ENCODE assay signal across 8 cellular contexts in genomic region chr1:26700711-26701110, GRCh38. TPM values are rescaled to one million over a fixed set of nuclear protein-coding genes. Genes with fewer than 3 reads are reported as not detected.
DNase-seq lines count a peak whose midpoint lies in the region; ATAC-seq and TF ChIP-seq lines count a peak whose summit lies in the region.

No MANE protein-coding gene starts in this region.

- DNase-seq in Karpas-422 (peak; percentile 63), brain microvascular endothelial cell (no peak), activated T-cell treated with anti-CD3 and anti-CD28 coated beads for 4 hours (no peak), G401 (ENCODE audit: low spot score) (no peak), sciatic nerve (ENCODE audit: low spot score) (no peak), immature natural killer cell (no peak)

- no peaks in the 10 kb centered on the region for H3K36me3 Mint-ChIP-seq in immature natural killer cell

- H3K27me3 ChIP-seq in DOHH2 (ENCODE audit: control insufficient read depth, low read length) (no peaks in the 10 kb centered on the region), Karpas-422 (ENCODE audit: low read length) (no peaks in the 10 kb centered on the region), brain microvascular endothelial cell (replicated peaks) (no peaks in the 10 kb centered on the region), neural cell (ENCODE audit: insufficient read depth, low read depth, low read length) (no peaks in the 10 kb centered on the region)

- H3K36me3 ChIP-seq in DOHH2 (ENCODE audit: control insufficient read depth, low read length) (peaks cover 87% of the 10 kb centered on the region), Karpas-422 (ENCODE audit: insufficient read depth, low read length) (peaks cover 26% of the 10 kb centered on the region; the same call in 1 of the 2 replicates), brain microvascular endothelial cell (replicated peaks) (no peaks in the 10 kb centered on the region), neural cell (ENCODE audit: insufficient read depth, low read length) (no peaks in the 10 kb centered on the region)

- H3K9ac ChIP-seq in Karpas-422 (ENCODE audit: low read length): peak overlapping the region; percentile 95
- H3K9ac ChIP-seq in neural cell (ENCODE audit: low read length): no peak overlapping the region

- H3K79me2 ChIP-seq in DOHH2 (ENCODE audit: control insufficient read depth, low read length): peaks cover 98% of the 10 kb centered on the region
- peaks cover 94% of the 10 kb centered on the region for H3K79me2 ChIP-seq in Karpas-422 (ENCODE audit: low read length)
- H3K79me2 ChIP-seq in neural cell (replicated peaks; ENCODE audit: insufficient read depth, low read length): peaks cover 92% of the 10 kb centered on the region

- TF ChIP-seq CTCF in DOHH2 (IDR thresholded peaks at IDR 0.05; ENCODE audit: low read depth, low read length, poor library complexity, severe bottlenecking): no peak
- no peak for TF ChIP-seq CTCF in brain microvascular endothelial cell (IDR thresholded peaks at IDR 0.05; ENCODE audit: low read depth, low read length, missing control alignments)
- no peak for TF ChIP-seq CTCF in neural cell (IDR thresholded peaks at IDR 0.05; ENCODE audit: poor library complexity, severe bottlenecking)

- H3K4me2 ChIP-seq in DOHH2 (ENCODE audit: low read length) (peak overlapping the region; percentile 87), Karpas-422 (ENCODE audit: low read depth, low read length, poor library complexity, severe bottlenecking) (peak overlapping the region; percentile 85), neural cell (ENCODE audit: low read length) (peak overlapping the region; percentile 89)

- peaks cover 0 to 17% of the 10 kb centered on the region in 2 donors for H3K4me1 Mint-ChIP-seq in immature natural killer cell

- TF ChIP-seq EP300 in neural cell (conservative IDR thresholded peaks at IDR 0.05; ENCODE audit: poor library complexity, severe bottlenecking): no peak

- no peak for ATAC-seq in sciatic nerve

- H3K9me2 ChIP-seq in DOHH2 (replicated peaks; ENCODE audit: control insufficient read depth, low read length) (no peaks in the 10 kb centered on the region), Karpas-422 (replicated peaks; ENCODE audit: insufficient read depth, low read length) (no peaks in the 10 kb centered on the region), neural cell (ENCODE audit: insufficient read depth, low read length) (no peaks in the 10 kb centered on the region)

- H3K9me3 ChIP-seq in DOHH2 (ENCODE audit: control insufficient read depth, insufficient read depth, low read length) (no peaks in the 10 kb centered on the region), Karpas-422 (ENCODE audit: low read length) (no peaks in the 10 kb centered on the region), neural cell (ENCODE audit: low read length) (no peaks in the 10 kb centered on the region)

- no peaks in the 10 kb centered on the region for H3K27me3 Mint-ChIP-seq in immature natural killer cell (ENCODE audit: low read depth in 3 of 3)

- no peak overlapping the region for H2AFZ ChIP-seq in Karpas-422 (ENCODE audit: low read length)
- H2AFZ ChIP-seq in neural cell (ENCODE audit: low read depth, low read length): no peak overlapping the region

- no peak overlapping the region for H3K27ac Mint-ChIP-seq in immature natural killer cell

- H4K20me1 ChIP-seq in DOHH2 (ENCODE audit: control insufficient read depth, insufficient read depth, low read depth, low read length) (peaks cover 53% of the 10 kb centered on the region), Karpas-422 (ENCODE audit: insufficient read depth, low read depth, low read length) (peaks cover 62% of the 10 kb centered on the region), neural cell (ENCODE audit: insufficient read depth) (peaks cover 74% of the 10 kb centered on the region)

- H3K27ac ChIP-seq in DOHH2 (ENCODE audit: low read depth, low read length) (no peak overlapping the region), Karpas-422 (ENCODE audit: low read length) (0 out of 2 replicates have a peak overlapping the region, but pooled peaks have one; percentile 56), brain microvascular endothelial cell (peak overlapping the region; percentile 55), neural cell (ENCODE audit: low read length) (no peak overlapping the region)

- in situ Hi-C loops in brain microvascular endothelial cell (cut with HindIII; ENCODE audit: low pct_ligation_motif_present, low sequenced_read_pairs): no loop called here
- in situ Hi-C loops in G401 (cut with HindIII; ENCODE audit: low sequenced_read_pairs): no loop called here

- no peaks in the 10 kb centered on the region for H3K9me3 Mint-ChIP-seq in immature natural killer cell

- H3F3A ChIP-seq in DOHH2 (ENCODE audit: control insufficient read depth, insufficient read depth) (no peaks in the 10 kb centered on the region), neural cell (ENCODE audit: insufficient read depth, low read length, poor library complexity, severe bottlenecking) (no peaks in the 10 kb centered on the region)

- no peak for TF ChIP-seq RAD21 in neural cell (conservative IDR thresholded peaks at IDR 0.05)

- H3K4me1 ChIP-seq in DOHH2 (ENCODE audit: control insufficient read depth, low read length) (peaks cover 76% of the 10 kb centered on the region), Karpas-422 (ENCODE audit: low read length) (peaks cover 79% of the 10 kb centered on the region)

- peak overlapping the region; percentile 92 for H3K4me3 ChIP-seq in DOHH2 (ENCODE audit: low read length)
- H3K4me3 ChIP-seq in Karpas-422 (ENCODE audit: low read length): peak overlapping the region; percentile 80
- no peak overlapping the region for H3K4me3 ChIP-seq in brain microvascular endothelial cell (ENCODE audit: low read depth, low read length)
- H3K4me3 ChIP-seq in neural cell (ENCODE audit: low read length): peak overlapping the region; percentile 77

- intact Hi-C loops in sciatic nerve (cut with DNase I): no loop called here

- no peak overlapping the region for H3K4me3 Mint-ChIP-seq in immature natural killer cell

TF ChIP-seq in neural cell, 6 proteins besides CTCF, POLR2A, EP300 and RAD21:
- TF ChIP-seq SMC3 (conservative IDR thresholded peaks at IDR 0.05; ENCODE audit: poor library complexity) (no peak), REST (IDR thresholded peaks at IDR 0.05; ENCODE audit: borderline replicate concordance) (no peak), MXI1 (conservative IDR thresholded peaks at IDR 0.05; ENCODE audit: poor library complexity, severe bottlenecking) (no peak), TAF1 (IDR thresholded peaks at IDR 0.05; ENCODE audit: low read depth) (no peak), POLR2AphosphoS5 (IDR thresholded peaks at IDR 0.05) (no peak), EZH2 (IDR thresholded peaks at IDR 0.05; ENCODE audit: borderline replicate concordance, insufficient read depth, low read length, poor library complexity, severe bottlenecking) (no peak)

RNA-seq across cellular contexts. Expression of gene ARID1A, which starts 4.9 kb away (rescaled TPM):
- total RNA-seq in Karpas-422 (2014; rRNA removed; shearing (Covaris generic); ENCODE audit: low replicate concordance): 55.8 and 73.1 TPM in 2 replicates
- polyA plus RNA-seq in neural cell (13.2 and 16.2 TPM in 2 replicates), immature natural killer cell (10 to 100 TPM in 2 of 3 donors, 1 to 10 TPM in 1; 7.1 to 34.6 (median 16.0) TPM)
- 51.1 and 74.6 TPM in 2 replicates for polyA minus RNA-seq in neural cell
- total RNA-seq in G401 (2014; rRNA removed; shearing (Covaris generic)): 14.3 and 21.5 TPM in 2 replicates
- total RNA-seq in sciatic nerve: 83.8 TPM

Comparison
In these comparisons a context has a peak if more than half of its experiments do, and no peak if none do; other contexts are left out.
1. H3K27ac ChIP-seq: peak in Karpas-422 (single experiment) and brain microvascular endothelial cell (single experiment); none in DOHH2 (single experiment) and neural cell (single experiment).
2. Peak in every context shown above with its lines, with median percentiles within 50 percentile points of each other: H3K4me2 ChIP-seq.